In the genomic region with DNA sequence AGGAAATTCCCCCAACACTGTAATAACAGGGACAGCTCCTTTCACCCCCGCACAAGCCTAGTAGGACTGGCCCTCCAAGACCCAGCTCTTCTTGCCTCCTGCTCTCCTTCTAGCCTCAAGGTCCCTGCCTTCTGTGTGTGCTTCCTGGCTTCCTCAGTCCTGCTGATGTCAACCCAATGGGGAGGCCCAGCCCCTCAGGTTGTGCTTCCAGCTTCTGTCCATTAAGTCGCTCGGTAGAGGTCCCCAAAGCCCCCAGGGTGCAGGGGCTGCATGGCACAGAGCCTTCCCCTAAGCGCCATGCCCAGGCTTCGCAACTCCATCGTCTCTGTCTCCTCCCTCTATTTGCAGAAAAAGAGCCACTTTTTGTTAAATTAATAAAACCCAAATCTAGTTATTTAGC, we compare ENCODE assay signal across 31 cellular contexts.
"Had no signal": no experiment of that assay in that cellular context is flagged by ENCODE, and none has a peak within 500 bp of the region (broad histone marks: within the 10 kb centered on the region; RNA-seq: fewer than 3 reads in every experiment).

No MANE protein-coding gene starts in this region.

- H3K4me3 Mint-ChIP-seq: activated CD4-positive, alpha-beta T cell treated with anti-CD3 and anti-CD28 coated beads, Interleukin-2, amount 10 ng/mL, durations not matched to agents 24 days and 14 days; activated CD8-positive, alpha-beta T cell treated with anti-CD3 and anti-CD28 coated beads for 36 hours; activated naive CD8-positive, alpha-beta T cell treated with anti-CD3 and anti-CD28 coated beads for 36 hours; activated T-cell treated with anti-CD3 and anti-CD28 coated beads, Interleukin-2, amount 50 U/mL, for 72 hours; activated T-helper 17 cell treated with anti-CD3 and anti-CD28 coated beads, Interleukin-2, amount 50 U/mL, for 72 hours; T-cell had no signal

- H3K9me3 Mint-ChIP-seq: activated CD4-positive, alpha-beta T cell treated with anti-CD3 and anti-CD28 coated beads, Interleukin-2, amount 10 ng/mL, durations not matched to agents 24 days and 14 days; activated CD8-positive, alpha-beta T cell treated with anti-CD3 and anti-CD28 coated beads for 36 hours; activated naive CD8-positive, alpha-beta T cell treated with anti-CD3 and anti-CD28 coated beads for 36 hours; activated T-cell treated with anti-CD3 and anti-CD28 coated beads, Interleukin-2, amount 50 U/mL, for 72 hours; activated T-helper 17 cell treated with anti-CD3 and anti-CD28 coated beads, Interleukin-2, amount 50 U/mL, for 72 hours; T-cell had no signal

- ATAC-seq: activated CD8-positive, alpha-beta T cell treated with anti-CD3 and anti-CD28 coated beads for 36 hours; activated T-cell treated with anti-CD3 and anti-CD28 coated beads, Interleukin-2, amount 50 U/mL, for 72 hours; activated T-helper 17 cell treated with anti-CD3 and anti-CD28 coated beads, Interleukin-2, amount 50 U/mL, for 72 hours; PC-3; Right ventricle myocardium inferior; SK-N-SH treated with all-trans-retinoic acid at 6 μM for 48 hours; T-cell had no signal

- H3K27me3 ChIP-seq: brain microvascular endothelial cell, MG63 had no signal

- H3K27me3 Mint-ChIP-seq: activated CD4-positive, alpha-beta T cell treated with anti-CD3 and anti-CD28 coated beads, Interleukin-2, amount 10 ng/mL, durations not matched to agents 24 days and 14 days; activated CD8-positive, alpha-beta T cell treated with anti-CD3 and anti-CD28 coated beads for 36 hours; activated naive CD8-positive, alpha-beta T cell treated with anti-CD3 and anti-CD28 coated beads for 36 hours; activated T-helper 17 cell treated with anti-CD3 and anti-CD28 coated beads, Interleukin-2, amount 50 U/mL, for 72 hours; T-cell had no signal

- H3K4me1 Mint-ChIP-seq: activated CD4-positive, alpha-beta T cell treated with anti-CD3 and anti-CD28 coated beads, Interleukin-2, amount 10 ng/mL, durations not matched to agents 24 days and 14 days; activated naive CD8-positive, alpha-beta T cell treated with anti-CD3 and anti-CD28 coated beads for 36 hours; activated T-helper 17 cell treated with anti-CD3 and anti-CD28 coated beads, Interleukin-2, amount 50 U/mL, for 72 hours; T-cell had no signal

- H3K4me3 ChIP-seq: MG63 had no signal

- H3K27ac ChIP-seq: brain microvascular endothelial cell, RWPE1, WERI-Rb-1 had no signal

- H3K27ac Mint-ChIP-seq: activated CD4-positive, alpha-beta T cell treated with anti-CD3 and anti-CD28 coated beads, Interleukin-2, amount 10 ng/mL, durations not matched to agents 24 days and 14 days; activated CD8-positive, alpha-beta T cell treated with anti-CD3 and anti-CD28 coated beads for 36 hours; activated naive CD8-positive, alpha-beta T cell treated with anti-CD3 and anti-CD28 coated beads for 36 hours; activated T-cell treated with anti-CD3 and anti-CD28 coated beads, Interleukin-2, amount 50 U/mL, for 72 hours; activated T-helper 17 cell treated with anti-CD3 and anti-CD28 coated beads, Interleukin-2, amount 50 U/mL, for 72 hours; T-cell had no signal

- DNase-seq: activated CD4-positive, alpha-beta T cell treated with anti-CD3 and anti-CD28 coated beads, Interleukin-2, amount 10 ng/mL, durations not matched to agents 24 days and 14 days; activated CD4-positive, alpha-beta T cell treated with anti-CD3 and anti-CD28 coated beads, Interleukin-2, amount 50 U/mL, for 4 hours; activated CD8-positive, alpha-beta T cell treated with anti-CD3 and anti-CD28 coated beads for 36 hours; activated effector memory CD4-positive, alpha-beta T cell treated with anti-CD3 and anti-CD28 coated beads, Interleukin-2, amount 50 U/mL, for 16 hours; activated naive CD4-positive, alpha-beta T cell; activated naive CD4-positive, alpha-beta T cell treated with anti-CD3 and anti-CD28 coated beads, Interleukin-2, amount 50 U/mL, for 16 hours; activated naive CD8-positive, alpha-beta T cell treated with anti-CD3 and anti-CD28 coated beads for 36 hours; activated T-cell treated with anti-CD3 and anti-CD28 coated beads, Interleukin-2, amount 50 U/mL, for 1 hour; activated T-cell treated with anti-CD3 and anti-CD28 coated beads, Interleukin-2, amount 50 U/mL, for 72 hours; amniotic stem cell; brain microvascular endothelial cell; Kasumi-1; KG1; MG63; NCI-H1048; NCI-H1105 treated with DMSO at 0.1 percent for 48 hours; NCI-H1694 treated with DMSO at 0.1 percent for 48 hours; NCI-H2029; NCI-H510A; NCI-H748 treated with DMSO at 0.1 percent for 48 hours; NK-92 treated with Interleukin-12 subunit alpha and Interleukin-12 subunit beta, amount 100 ng/mL, for 24 hours; PC-3; SIG-M5; T-cell; T-helper 2 cell; T-helper 9 cell; WERI-Rb-1 had no signal

- H3K9me3 ChIP-seq: MG63 had no signal
